ENCODE assay signal across 11 cellular contexts in genomic region chr12:116718578-116719454, GRCh38. TPM values are rescaled to one million over a fixed set of nuclear protein-coding genes. Genes with fewer than 3 reads are reported as not detected.
DNase-seq lines count a peak whose midpoint lies in the region; ATAC-seq and TF ChIP-seq lines count a peak whose summit lies in the region.
"Had no signal": no experiment of that assay in that cellular context is flagged by ENCODE, and none has a peak within 500 bp of the region (broad histone marks: within the 10 kb centered on the region; RNA-seq: fewer than 3 reads in every experiment).

No MANE protein-coding gene starts in this region.

- no peaks in the 10 kb centered on the region for H3K9me3 ChIP-seq in endodermal cell (ENCODE audit: control insufficient read depth, low read length)
- H3K9me3 ChIP-seq: neutrophil had no signal

- H3K27ac Mint-ChIP-seq in endodermal cell (no peak overlapping the region), neural crest cell (ENCODE audit: unreplicated experiment) (peak overlapping the region; percentile 3), endothelial cell (ENCODE audit: unreplicated experiment) (no peak overlapping the region)

- peak overlapping the region; percentile 93 for H3K27ac ChIP-seq in endodermal cell (ENCODE audit: low read depth, low read length)
- H3K27ac ChIP-seq: neutrophil had no signal

- H3K4me1 ChIP-seq in endodermal cell (ENCODE audit: control insufficient read depth, insufficient read depth, low read length), result peaks cover 9% of the 10 kb centered on the region

- H3K36me3 Mint-ChIP-seq in endodermal cell (ENCODE audit: low read depth) (peaks cover 60% of the 10 kb centered on the region), neural crest cell (ENCODE audit: low read depth) (peaks cover 3% of the 10 kb centered on the region), endothelial cell (ENCODE audit: low read depth, unreplicated experiment) (peaks cover 36% of the 10 kb centered on the region)

- ATAC-seq in HG02870 (IDR thresholded peaks at IDR 0.05; ENCODE audit: unreplicated experiment), result no peak
- no peak for ATAC-seq in HG02678 (IDR thresholded peaks at IDR 0.05; ENCODE audit: unreplicated experiment)
- ATAC-seq in GM18502 (IDR thresholded peaks at IDR 0.05; ENCODE audit: poor library complexity, unreplicated experiment), result no peak

- H3K9me3 Mint-ChIP-seq in endodermal cell, result no peaks in the 10 kb centered on the region
- no peaks in the 10 kb centered on the region for H3K9me3 Mint-ChIP-seq in neural crest cell
- no peaks in the 10 kb centered on the region for H3K9me3 Mint-ChIP-seq in endothelial cell (ENCODE audit: unreplicated experiment)

- WGBS in endodermal cell (ENCODE audit: insufficient coverage in 1 of 2, insufficient read length in 1 of 2), 2 experiments, result 71 to 91% methylated on average over 9 to 10 of the region's 10 CpGs

- H3K4me1 Mint-ChIP-seq in endodermal cell (peaks cover 18% of the 10 kb centered on the region), neural crest cell (peaks cover 73% of the 10 kb centered on the region), endothelial cell (ENCODE audit: unreplicated experiment) (peaks cover 5% of the 10 kb centered on the region)

- no peak overlapping the region for H3K9ac ChIP-seq in endodermal cell (ENCODE audit: extremely low read depth, low read length, poor library complexity, severe bottlenecking)

- H3K4me3 Mint-ChIP-seq in endodermal cell (no peak overlapping the region), neural crest cell (peak overlapping the region; percentile 49), endothelial cell (ENCODE audit: unreplicated experiment) (no peak overlapping the region)

- TF ChIP-seq CTCF in endodermal cell (conservative IDR thresholded peaks at IDR 0.05) (no peak), neural crest cell (conservative IDR thresholded peaks at IDR 0.05) (no peak), endothelial cell (IDR thresholded peaks at IDR 0.05; ENCODE audit: unreplicated experiment) (no peak)

- peak; percentile 51 for DNase-seq in AG20443 (ENCODE audit: low spot score)
- peak; percentile 59 for DNase-seq in NCI-H1436 (lab: John Stamatoyannopoulos, UW)
- DNase-seq in endodermal cell, result no peak
- DNase-seq in neural crest cell (ENCODE audit: low read depth, low spot score), result no peak
- no peak for DNase-seq in endothelial cell (ENCODE audit: low spot score)
- DNase-seq: activated CD4-positive, alpha-beta T cell treated with anti-CD3 and anti-CD28 coated beads, Interleukin-2, amount 50 U/mL, for 1 hour; DND-41 had no signal

- H3K27me3 Mint-ChIP-seq in endodermal cell (ENCODE audit: insufficient read depth), result no peaks in the 10 kb centered on the region
- no peaks in the 10 kb centered on the region for H3K27me3 Mint-ChIP-seq in neural crest cell (ENCODE audit: low read depth)
- peaks cover 3% of the 10 kb centered on the region for H3K27me3 Mint-ChIP-seq in endothelial cell (ENCODE audit: unreplicated experiment)

- H3K4me3 ChIP-seq in endodermal cell (ENCODE audit: low read length), result no peak overlapping the region

- peaks cover 76% of the 10 kb centered on the region for H3K36me3 ChIP-seq in endodermal cell (ENCODE audit: control insufficient read depth, insufficient read depth, low read length)

- H3K27me3 ChIP-seq in endodermal cell (ENCODE audit: control insufficient read depth, insufficient read depth, low read length, poor library complexity, severe bottlenecking), result no peaks in the 10 kb centered on the region
- H3K27me3 ChIP-seq: neutrophil had no signal

RNA-seq across cellular contexts. Expression of gene SPRING1, which starts 19.1 kb away (rescaled TPM):
- total RNA-seq in endodermal cell, result 100 to 1,000 TPM in 1 of 2 donors, 10 to 100 TPM in 1; 81.7 to 108 TPM
- 30.1 TPM for polyA plus RNA-seq in endodermal cell (2013, experiment 1 of 2)
- polyA plus RNA-seq in endodermal cell (2013, experiment 2 of 2), result 27.0 TPM
- total RNA-seq in neural crest cell, result 47.8 and 50.8 TPM in 2 replicates
- 73.8 TPM for total RNA-seq in endothelial cell (ENCODE audit: unreplicated experiment)

RNA-seq across cellular contexts. Expression of gene RNFT2, which starts 19.3 kb away (rescaled TPM):
- 10 to 100 TPM; 28.0 to 51.2 TPM for total RNA-seq in endodermal cell
- 21.6 TPM for polyA plus RNA-seq in endodermal cell (2013, experiment 1 of 2)
- polyA plus RNA-seq in endodermal cell (2013, experiment 2 of 2), result 22.1 TPM
- 79.9 and 82.1 TPM in 2 replicates for total RNA-seq in neural crest cell
- 20.0 TPM for total RNA-seq in endothelial cell (ENCODE audit: unreplicated experiment)

Comparison
In these comparisons a context has a peak if more than half of its experiments do, and no peak if none do; other contexts are left out.
1. DNase-seq: peak in AG20443 (single experiment) and NCI-H1436 (single experiment); none in endodermal cell (single experiment), neural crest cell (single experiment) and endothelial cell (single experiment).